31 cellular contexts compared by ENCODE assay signal in genomic region chr9:135106551-135107270, GRCh38. TPM values are rescaled to one million over a fixed set of nuclear protein-coding genes. Genes with fewer than 3 reads are reported as not detected.
"Had no signal": no experiment of that assay in that cellular context is flagged by ENCODE, and none has a peak within 500 bp of the region (broad histone marks: within the 10 kb centered on the region; RNA-seq: fewer than 3 reads in every experiment).

No MANE protein-coding gene starts in this region.

- H3K9me3 ChIP-seq: adrenal gland, ascending aorta, esophagus squamous epithelium, gastroesophageal sphincter, heart right ventricle had no signal

- H3K4me3 ChIP-seq: adrenal gland, ascending aorta, esophagus squamous epithelium, gastroesophageal sphincter, heart right ventricle, hepatocyte had no signal

- H3K4me2 ChIP-seq: hepatocyte had no signal

- H3K79me2 ChIP-seq: hepatocyte had no signal

- ATAC-seq: activated naive CD8-positive, alpha-beta T cell treated with anti-CD3 and anti-CD28 coated beads, Interleukin-2, amount 50 U/mL, for 24 hours; activated T-cell treated with anti-CD3 and anti-CD28 coated beads, Interleukin-2, amount 50 U/mL, for 72 hours; T-helper 17 cell had no signal

- H3K9me3 Mint-ChIP-seq: activated CD4-positive, alpha-beta memory T cell treated with anti-CD3 and anti-CD28 coated beads, Interleukin-2, amount 10 ng/mL, durations not matched to agents 7 days and 5 days; activated CD4-positive, alpha-beta T cell treated with anti-CD3 and anti-CD28 coated beads, Interleukin-2, amount 10 ng/mL, durations not matched to agents 7 days and 5 days; activated naive CD4-positive, alpha-beta T cell treated with anti-CD3 and anti-CD28 coated beads, Interleukin-2, amount 10 ng/mL, durations not matched to agents 7 days and 5 days; activated naive CD8-positive, alpha-beta T cell treated with anti-CD3 and anti-CD28 coated beads for 36 hours; activated naive CD8-positive, alpha-beta T cell treated with anti-CD3 and anti-CD28 coated beads, Interleukin-2, amount 50 U/mL, for 24 hours; activated T-cell treated with anti-CD3 and anti-CD28 coated beads, Interleukin-2, amount 50 U/mL, for 24 hours; activated T-cell treated with anti-CD3 and anti-CD28 coated beads, Interleukin-2, amount 50 U/mL, for 72 hours; central memory CD8-positive, alpha-beta T cell; T-helper 2 cell treated with Interferon-gamma antibody and Interleukin-4, amounts not matched to agents 5 μg/mL and 100 μg/mL, for 36 hours had no signal

- H3K27me3 Mint-ChIP-seq: brain had no signal

- H3K4me1 ChIP-seq: adrenal gland had no signal

- H2AFZ ChIP-seq: hepatocyte had no signal

- H3K36me3 Mint-ChIP-seq: activated naive CD4-positive, alpha-beta T cell treated with anti-CD3 and anti-CD28 coated beads, Interleukin-2, amount 10 ng/mL, durations not matched to agents 7 days and 5 days; activated naive CD8-positive, alpha-beta T cell treated with anti-CD3 and anti-CD28 coated beads for 36 hours; brain had no signal

- H3K27ac ChIP-seq: adrenal gland, ascending aorta, epithelial cell of prostate, esophagus squamous epithelium, gastroesophageal sphincter, heart right ventricle, hepatocyte had no signal

- DNase-seq: activated CD4-positive, alpha-beta memory T cell treated with anti-CD3 and anti-CD28 coated beads, Interleukin-2, amount 10 ng/mL, durations not matched to agents 7 days and 5 days; activated CD4-positive, alpha-beta T cell treated with anti-CD3 and anti-CD28 coated beads for 1 hour; activated CD4-positive, alpha-beta T cell treated with anti-CD3 and anti-CD28 coated beads for 4 hours; activated CD4-positive, alpha-beta T cell treated with anti-CD3 and anti-CD28 coated beads, Interleukin-2, amount 10 ng/mL, durations not matched to agents 7 days and 5 days; activated CD4-positive, alpha-beta T cell treated with anti-CD3 and anti-CD28 coated beads, Interleukin-2, amount 50 U/mL, for 4 hours; activated CD8-positive, alpha-beta memory T cell treated with anti-CD3 and anti-CD28 coated beads, Interleukin-2, amount 50 U/mL, for 48 hours; activated gamma-delta T cell; activated naive CD4-positive, alpha-beta T cell; activated naive CD4-positive, alpha-beta T cell treated with anti-CD3 and anti-CD28 coated beads, Interleukin-2, amount 10 ng/mL, durations not matched to agents 7 days and 5 days; activated naive CD8-positive, alpha-beta T cell treated with anti-CD3 and anti-CD28 coated beads for 36 hours; activated naive CD8-positive, alpha-beta T cell treated with anti-CD3 and anti-CD28 coated beads, Interleukin-2, amount 50 U/mL, for 24 hours; activated T-cell treated with anti-CD3 and anti-CD28 coated beads for 4 hours; activated T-cell treated with anti-CD3 and anti-CD28 coated beads, Interleukin-2, amount 50 U/mL, for 24 hours; activated T-cell treated with anti-CD3 and anti-CD28 coated beads, Interleukin-2, amount 50 U/mL, for 72 hours; adrenal gland; cortex of kidney; dermis blood vessel endothelial cell; effector CD8-positive, alpha-beta T cell; esophagus squamous epithelium; foreskin melanocyte; T-helper 1 cell; T-helper 17 cell; T1000 had no signal

- H3K27me3 ChIP-seq: adrenal gland, ascending aorta had no signal

- H3K4me3 Mint-ChIP-seq: activated CD4-positive, alpha-beta memory T cell treated with anti-CD3 and anti-CD28 coated beads, Interleukin-2, amount 10 ng/mL, durations not matched to agents 7 days and 5 days; activated CD4-positive, alpha-beta T cell treated with anti-CD3 and anti-CD28 coated beads, Interleukin-2, amount 10 ng/mL, durations not matched to agents 7 days and 5 days; activated naive CD4-positive, alpha-beta T cell treated with anti-CD3 and anti-CD28 coated beads, Interleukin-2, amount 10 ng/mL, durations not matched to agents 7 days and 5 days; activated naive CD8-positive, alpha-beta T cell treated with anti-CD3 and anti-CD28 coated beads for 36 hours; activated naive CD8-positive, alpha-beta T cell treated with anti-CD3 and anti-CD28 coated beads, Interleukin-2, amount 50 U/mL, for 24 hours; activated T-cell treated with anti-CD3 and anti-CD28 coated beads, Interleukin-2, amount 50 U/mL, for 24 hours; activated T-cell treated with anti-CD3 and anti-CD28 coated beads, Interleukin-2, amount 50 U/mL, for 72 hours; brain; central memory CD8-positive, alpha-beta T cell; T-helper 17 cell; T-helper 2 cell treated with Interferon-gamma antibody and Interleukin-4, amounts not matched to agents 5 μg/mL and 100 μg/mL, for 36 hours had no signal

- H3K27ac Mint-ChIP-seq: activated CD4-positive, alpha-beta memory T cell treated with anti-CD3 and anti-CD28 coated beads, Interleukin-2, amount 10 ng/mL, durations not matched to agents 7 days and 5 days; activated CD4-positive, alpha-beta T cell treated with anti-CD3 and anti-CD28 coated beads, Interleukin-2, amount 10 ng/mL, durations not matched to agents 7 days and 5 days; activated naive CD4-positive, alpha-beta T cell treated with anti-CD3 and anti-CD28 coated beads, Interleukin-2, amount 10 ng/mL, durations not matched to agents 7 days and 5 days; activated naive CD8-positive, alpha-beta T cell treated with anti-CD3 and anti-CD28 coated beads for 36 hours; activated naive CD8-positive, alpha-beta T cell treated with anti-CD3 and anti-CD28 coated beads, Interleukin-2, amount 50 U/mL, for 24 hours; activated T-cell treated with anti-CD3 and anti-CD28 coated beads, Interleukin-2, amount 50 U/mL, for 24 hours; activated T-cell treated with anti-CD3 and anti-CD28 coated beads, Interleukin-2, amount 50 U/mL, for 72 hours; T-helper 17 cell; T-helper 2 cell treated with Interferon-gamma antibody and Interleukin-4, amounts not matched to agents 5 μg/mL and 100 μg/mL, for 36 hours had no signal

- H3K36me3 ChIP-seq: adrenal gland, ascending aorta, esophagus squamous epithelium, heart right ventricle had no signal

RNA-seq across cellular contexts. Expression of gene OLFM1, which starts 19.2 kb away (rescaled TPM):
- total RNA-seq: activated CD4-positive, alpha-beta memory T cell treated with anti-CD3 and anti-CD28 coated beads, Interleukin-2, amount 10 ng/mL, durations not matched to agents 7 days and 5 days; activated CD4-positive, alpha-beta T cell treated with anti-CD3 and anti-CD28 coated beads, Interleukin-2, amount 10 ng/mL, durations not matched to agents 7 days and 5 days; activated naive CD8-positive, alpha-beta T cell treated with anti-CD3 and anti-CD28 coated beads for 36 hours; T-helper 17 cell had no signal
